Comparison of ENCODE assay signal across 23 cellular contexts in genomic region chr4:88900432-88900831, GRCh38.
DNase-seq lines count a peak whose midpoint lies in the region; FAIRE-seq and TF ChIP-seq lines count a peak whose summit lies in the region.
"Had no signal": no experiment of that assay in that cellular context is flagged by ENCODE, and none has a peak within 500 bp of the region (broad histone marks: within the 10 kb centered on the region; RNA-seq: fewer than 3 reads in every experiment).

No MANE protein-coding gene starts in this region.

- CTCF ChIA-PET in mammary epithelial cell (lab: Charles Lee; ENCODE audit: low non-redundant PET), result no interaction called here

- no peaks in the 10 kb centered on the region for H3K36me3 ChIP-seq in mammary epithelial cell (ENCODE audit: insufficient read depth, low read length)
- H3K36me3 ChIP-seq: lower lobe of right lung, upper lobe of left lung had no signal

- H3K4me2 ChIP-seq in mammary epithelial cell (ENCODE audit: insufficient read depth, low read depth, low read length), result no peak overlapping the region

- TF ChIP-seq CTCF in AG09319 (IDR thresholded peaks at IDR 0.05; ENCODE audit: low read depth, low read length) (no peak), mammary epithelial cell (conservative IDR thresholded peaks at IDR 0.05 in 1 of 2, IDR thresholded peaks at IDR 0.05 in 1 of 2; ENCODE audit: extremely low read depth in 1 of 2, insufficient read depth in 1 of 2, low read depth in 1 of 2, low read length in 2 of 2) (no peak)

- H3K9me3 ChIP-seq in mammary epithelial cell (replicated peaks; ENCODE audit: insufficient read depth, low read length), result no peaks in the 10 kb centered on the region
- H3K9me3 ChIP-seq: body of pancreas, Caco-2, lower lobe of right lung had no signal

- no peak overlapping the region for H3K9ac ChIP-seq in mammary epithelial cell (ENCODE audit: insufficient read depth, low read length)
- H3K9ac ChIP-seq: parathyroid adenoma had no signal

- intact Hi-C loops in mammary epithelial cell (cut with micrococcal nuclease), result no loop called here

- H3K4me1 ChIP-seq in mammary epithelial cell (ENCODE audit: insufficient read depth, low read length), result no peaks in the 10 kb centered on the region
- H3K4me1 ChIP-seq: body of pancreas, Caco-2, heart left ventricle, lower lobe of right lung, parathyroid adenoma, stomach, upper lobe of left lung had no signal

- no peak overlapping the region for H3K4me3 ChIP-seq in mammary epithelial cell (replicated peaks in 1 of 3; ENCODE audit: insufficient read depth in 1 of 3, low read depth in 2 of 3, low read length in 3 of 3)
- H3K4me3 ChIP-seq: body of pancreas, heart left ventricle, lower lobe of right lung, stomach, upper lobe of left lung had no signal

- no peaks in the 10 kb centered on the region for H4K20me1 ChIP-seq in mammary epithelial cell (ENCODE audit: insufficient read depth, low read length)

- dilution Hi-C loops in mammary epithelial cell (cut with HindIII; ENCODE audit: low sequenced_read_pairs), result no loop called here

- no TSS peak for BruUV-seq in mammary epithelial cell (replicated peaks; lab: Mats Ljungman, UMichigan)

- no peaks in the 10 kb centered on the region for H3K79me2 ChIP-seq in mammary epithelial cell (ENCODE audit: insufficient read depth, low read length)

- H2AFZ ChIP-seq in mammary epithelial cell (ENCODE audit: low read depth, low read length), result no peak overlapping the region
- H2AFZ ChIP-seq: parathyroid adenoma had no signal

- no peak overlapping the region for H3K27ac ChIP-seq in mammary epithelial cell (ENCODE audit: insufficient read depth, low read depth, low read length)
- H3K27ac ChIP-seq: body of pancreas, epithelial cell of prostate, heart left ventricle, lower lobe of right lung, parathyroid adenoma, RWPE1, stomach, upper lobe of left lung had no signal

- in situ Hi-C loops in mammary epithelial cell (cut with MboI; ENCODE audit: low sequenced_read_pairs in 2 of 2), result no loop called here

- DNase-seq in AG09319 (ENCODE audit: extremely low read depth, low read depth), result peak; percentile 7
- peak; percentile 70 for DNase-seq in HT1080 (ENCODE audit: low read depth)
- peak; percentile 20 for DNase-seq in mammary epithelial cell
- no peak for DNase-seq in NCI-H128 (lab: John Stamatoyannopoulos, UW; ENCODE audit: unreplicated experiment)
- DNase-seq in DMS53 treated with DMSO at 0.1 percent for 48 hours (lab: John Stamatoyannopoulos, UW; ENCODE audit: unreplicated experiment), result no peak
- no peak for DNase-seq in anterior cingulate cortex (lab: John Stamatoyannopoulos, UW)
- DNase-seq in NCI-H1930 (lab: John Stamatoyannopoulos, UW), result no peak
- DNase-seq: AML-193, body of pancreas, Caco-2, dermis blood vessel endothelial cell, heart left ventricle, immature natural killer cell, lower lobe of right lung, naive B cell, NCI-H1105 treated with DMSO at 0.1 percent for 48 hours, stomach, upper lobe of left lung had no signal

- peak; percentile 38 for FAIRE-seq in islet of Langerhans (lab: Jason Lieb, UNC)
- FAIRE-seq: TTC549 had no signal

- H3K27me3 ChIP-seq in mammary epithelial cell (ENCODE audit: insufficient read depth, low read length), result no peaks in the 10 kb centered on the region
- H3K27me3 ChIP-seq: body of pancreas, heart left ventricle, stomach, upper lobe of left lung had no signal

- WGBS in mammary epithelial cell (ENCODE audit: low coverage, missing lambda C conversion rate), result 54% methylated on average over 2 of the region's 2 CpGs

Comparison
In these comparisons a context has a peak if more than half of its experiments do, and no peak if none do; other contexts are left out.
1. DNase-seq: peak in AG09319 (single experiment), HT1080 (single experiment) and mammary epithelial cell (single experiment); none in NCI-H128 (single experiment), DMS53 treated with DMSO at 0.1 percent for 48 hours (single experiment), anterior cingulate cortex (0 of 58) and NCI-H1930 (0 of 2).